21 cellular contexts compared by ENCODE assay signal in the genomic region with DNA sequence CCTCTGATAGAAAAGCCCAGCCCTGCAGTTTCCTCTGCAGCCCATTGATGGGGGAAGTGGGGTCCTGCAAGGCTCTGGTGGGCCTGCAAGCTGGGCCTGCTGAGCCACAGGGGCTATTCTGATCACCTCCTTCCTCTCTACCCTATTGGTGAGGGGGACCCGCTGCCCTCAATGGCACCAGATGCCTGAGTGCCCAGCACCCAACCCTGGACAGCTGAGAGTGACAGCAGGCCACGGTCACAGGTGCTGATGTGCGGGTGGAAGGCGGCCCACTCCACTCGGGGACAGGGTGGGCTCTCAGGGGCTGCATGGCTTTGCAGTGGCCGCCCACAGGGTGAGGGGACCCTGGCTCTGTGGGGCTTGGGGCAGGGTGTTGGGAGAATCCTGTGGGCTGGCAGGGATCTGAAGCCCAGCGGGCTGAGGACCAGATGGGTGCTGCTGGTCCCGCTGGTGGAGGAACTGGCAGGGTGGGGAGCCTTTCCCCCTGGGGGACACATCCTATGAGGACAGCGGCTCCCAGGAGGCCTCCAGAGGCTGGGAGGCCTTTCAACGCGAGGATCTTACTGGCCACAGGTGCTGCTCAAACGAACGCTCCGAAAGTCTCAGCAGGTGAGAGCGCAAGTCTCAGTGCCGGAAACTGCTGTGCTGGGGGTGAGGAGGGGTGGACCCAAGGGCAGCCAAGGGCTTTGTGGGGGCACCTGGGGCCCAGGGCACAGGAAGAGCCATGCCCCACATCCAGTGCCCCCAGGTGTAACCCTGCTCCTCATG. TPM values are rescaled to one million over a fixed set of nuclear protein-coding genes. Genes with fewer than 3 reads are reported as not detected.
DNase-seq lines count a peak whose midpoint lies in the region; ATAC-seq and TF ChIP-seq lines count a peak whose summit lies in the region.
"Had no signal": no experiment of that assay in that cellular context is flagged by ENCODE, and none has a peak within 500 bp of the region (broad histone marks: within the 10 kb centered on the region; RNA-seq: fewer than 3 reads in every experiment).

No MANE protein-coding gene starts in this region.

- peak overlapping the region; percentile 65 for H3K4me2 ChIP-seq in PC-9

- ATAC-seq in left lobe of liver: no peak
- ATAC-seq in GM18502 (IDR thresholded peaks at IDR 0.05; ENCODE audit: poor library complexity, unreplicated experiment): no peak
- ATAC-seq in activated CD4-positive, CD25-positive, alpha-beta regulatory T cell treated with anti-CD3 and anti-CD28 coated beads, Interleukin-2, amount 50 U/mL, for 24 hours: no peak
- ATAC-seq: foreskin keratinocyte had no signal

- peak; percentile 17 for DNase-seq in GM10248 (ENCODE audit: extremely low spot score)
- DNase-seq in PC-9: no peak
- DNase-seq in left lobe of liver (ENCODE audit: low spot score): peak; percentile 42
- DNase-seq in prostate gland (ENCODE audit: low spot score): peak; percentile 1
- DNase-seq in stimulated activated CD4-positive, alpha-beta T cell treated with anti-CD3 and anti-CD28 coated beads, Interleukin-2, amount 100 ng/mL, for 24 hours: no peak
- no peak for DNase-seq in GM20000 (ENCODE audit: low spot score)
- DNase-seq: activated CD4-positive, alpha-beta T cell treated with anti-CD3 and anti-CD28 coated beads, Interleukin-2, amount 10 ng/mL, durations not matched to agents 24 days and 14 days; activated gamma-delta T cell treated with Interleukin-2 at 50 U/mL for 16 hours; activated T-cell treated with anti-CD3 and anti-CD28 coated beads for 4 hours; DND-41; foreskin keratinocyte; H9; NCI-H1930; stimulated activated naive CD4-positive, alpha-beta T cell treated with Interleukin-2 at 50 U/mL for 16 hours; SW 1271 had no signal

- H2AFZ ChIP-seq in PC-9: no peak overlapping the region
- H2AFZ ChIP-seq: parathyroid adenoma had no signal

- WGBS in prostate gland: 95% methylated on average over 13 of the region's 16 CpGs

- H3K9me2 ChIP-seq in PC-9 (ENCODE audit: insufficient read depth): no peaks in the 10 kb centered on the region

- intact Hi-C loops in PC-9 (cut with micrococcal nuclease; ENCODE audit: unreplicated experiment) (loop anchor here (2.0 kb wide), 1 partner anchor 41 kb away; no protein-coding TSS in a partner anchor), prostate gland (cut with DNase I) (no loop called here)

- H3K36me3 ChIP-seq in PC-9 (ENCODE audit: low read depth) (no peaks in the 10 kb centered on the region), prostate gland (no peaks in the 10 kb centered on the region)
- H3K36me3 ChIP-seq: cardiac muscle cell, tibial artery had no signal

- TF ChIP-seq CTCF in GM10248 (IDR thresholded peaks at IDR 0.05; ENCODE audit: control extremely low read depth, extremely low read depth, low read depth, missing control alignments): no peak
- TF ChIP-seq CTCF in PC-9 (conservative IDR thresholded peaks at IDR 0.05): no peak
- no peak for TF ChIP-seq CTCF in prostate gland (IDR thresholded peaks at IDR 0.05)
- no peak for TF ChIP-seq CTCF in GM20000 (IDR thresholded peaks at IDR 0.05; ENCODE audit: extremely low read depth, missing control alignments)

- H3K9me3 ChIP-seq in PC-9 (ENCODE audit: insufficient read depth, low read depth) (no peaks in the 10 kb centered on the region), prostate gland (no peaks in the 10 kb centered on the region)
- H3K9me3 ChIP-seq: tibial artery had no signal

- POLR2A ChIA-PET in GM10248 (lab: Yijun Ruan, JAX): no interaction called here
- POLR2A ChIA-PET in PC-9 (lab: Charles Lee; ENCODE audit: unreplicated experiment): interaction anchor here (0.6 kb wide), 1 partner anchor 8 kb away, joined by 7 read pairs; no protein-coding TSS in a partner anchor

- H3K4me1 ChIP-seq in PC-9 (replicated peaks; ENCODE audit: insufficient read depth): peaks cover 28% of the 10 kb centered on the region
- H3K4me1 ChIP-seq in prostate gland (replicated peaks): no peaks in the 10 kb centered on the region
- H3K4me1 ChIP-seq: foreskin keratinocyte, parathyroid adenoma had no signal

- H3K27me3 ChIP-seq in PC-9 (ENCODE audit: insufficient read depth, low read depth) (peaks cover 23% of the 10 kb centered on the region), prostate gland (replicated peaks; ENCODE audit: insufficient read depth) (peaks cover 3% of the 10 kb centered on the region)
- H3K27me3 ChIP-seq: cardiac muscle cell had no signal

- H3K79me2 ChIP-seq in PC-9 (ENCODE audit: low read depth): no peaks in the 10 kb centered on the region
- H3K79me2 ChIP-seq: parathyroid adenoma had no signal

- no peak for TF ChIP-seq POLR2A in prostate gland (IDR thresholded peaks at IDR 0.05)

- H3K27ac ChIP-seq in PC-9 (no peak overlapping the region), prostate gland (no peak overlapping the region)
- H3K27ac ChIP-seq: cardiac muscle cell, epithelial cell of prostate, foreskin keratinocyte, parathyroid adenoma had no signal

- CTCF ChIA-PET in GM10248 (lab: Yijun Ruan, JAX): interaction anchor here (2.1 to 2.7 kb wide), 2 partner anchors 17 to 40 kb away, joined by 4 to 7 read pairs; no protein-coding TSS in a partner anchor
- CTCF ChIA-PET in PC-9 (lab: Charles Lee): interaction anchor here (0.6 kb wide), 1 partner anchor 40 kb away, joined by 3 read pairs; no protein-coding TSS in a partner anchor

- H4K20me1 ChIP-seq in PC-9 (ENCODE audit: insufficient read depth): no peaks in the 10 kb centered on the region

- peaks cover 18% of the 10 kb centered on the region; the same call in 1 of the 2 replicates for H3F3A ChIP-seq in PC-9 (ENCODE audit: insufficient read depth, low read depth)

- BruUV-seq in PC-9 (replicated peaks; lab: Mats Ljungman, UMichigan): no TSS peak

- H3K4me3 ChIP-seq in PC-9 (no peak overlapping the region), prostate gland (no peak overlapping the region)
- H3K4me3 ChIP-seq: cardiac muscle cell had no signal

RNA-seq across cellular contexts. Expression of a gene that starts 30.1 kb away (rescaled TPM):
- 90.6 and 96.1 TPM in 2 replicates for total RNA-seq in PC-9 (2021)
- 8.9 TPM for total RNA-seq in left lobe of liver
- 10 to 100 TPM; 22.6 to 23.9 TPM for total RNA-seq in prostate gland

Comparison
In these comparisons a context has a peak if more than half of its experiments do, and no peak if none do; other contexts are left out.
1. DNase-seq: peak in GM10248 (single experiment), left lobe of liver (single experiment) and prostate gland (single experiment); none in PC-9 (0 of 2), stimulated activated CD4-positive, alpha-beta T cell treated with anti-CD3 and anti-CD28 coated beads, Interleukin-2, amount 100 ng/mL, for 24 hours (0 of 2) and GM20000 (single experiment).